Comparison of ENCODE assay signal across 27 cellular contexts in the genomic region with DNA sequence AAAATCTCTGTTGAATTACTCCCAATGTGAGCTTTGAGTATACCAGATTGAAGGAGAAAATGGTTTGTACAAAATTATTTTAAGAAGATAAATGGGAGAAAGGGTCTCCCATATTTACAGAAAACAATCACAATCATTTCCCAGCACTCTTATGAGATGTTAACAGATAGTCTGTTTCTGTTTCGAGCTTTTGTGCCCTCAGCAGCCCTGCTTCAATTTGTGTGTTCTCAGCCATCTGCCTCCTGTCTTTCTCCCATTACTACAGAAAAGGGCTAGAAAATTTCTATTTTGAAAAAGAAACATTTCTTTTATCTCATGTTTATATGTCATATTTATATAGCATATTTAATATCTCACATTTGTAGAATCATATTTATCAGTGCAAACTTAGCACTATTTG.
DNase-seq lines count a peak whose midpoint lies in the region; ATAC-seq, FAIRE-seq and TF ChIP-seq lines count a peak whose summit lies in the region.
"Had no signal": no experiment of that assay in that cellular context is flagged by ENCODE, and none has a peak within 500 bp of the region (broad histone marks: within the 10 kb centered on the region; RNA-seq: fewer than 3 reads in every experiment).

No MANE protein-coding gene starts in this region.

- no peak for DNase-seq in activated T-cell treated with anti-CD3 and anti-CD28 coated beads, Interleukin-2, amount 50 U/mL, for 72 hours
- DNase-seq in activated T-cell treated with anti-CD3 and anti-CD28 coated beads for 4 hours (no peak), pancreas (no peak), NCI-H2107 treated with DMSO at 0.1 percent for 48 hours (lab: John Stamatoyannopoulos, UW; ENCODE audit: unreplicated experiment) (no peak), osteoblast (ENCODE audit: insufficient read length, low spot score, missing footprints) (no peak), NCI-H187 treated with DMSO at 0.1 percent for 48 hours (lab: John Stamatoyannopoulos, UW) (no peak)
- DNase-seq: activated CD4-positive, alpha-beta T cell treated with anti-CD3 and anti-CD28 coated beads, Interleukin-2, amount 50 U/mL, for 1 hour; activated naive CD4-positive, alpha-beta T cell treated with Interleukin-2 at 50 U/mL for 16 hours; AML-193; CD4-positive, alpha-beta T cell; dorsolateral prefrontal cortex; hypothalamus; natural killer cell; NCI-H1417 treated with DMSO at 0.1 percent for 48 hours; NCI-H2081 treated with DMSO at 0.1 percent for 48 hours; nucleus accumbens; Peyer's patch; psoas muscle; SHP77; sigmoid colon; stimulated activated CD4-positive, alpha-beta T cell treated with anti-CD3 and anti-CD28 coated beads, Interleukin-12 subunit alpha, Interleukin-12 subunit beta, amount 100 ng/mL, for 4 hours; stimulated activated CD4-positive, alpha-beta T cell treated with anti-CD3 and anti-CD28 coated beads, Interleukin-4, amount 100 ng/mL, for 1 hour; tibial artery had no signal

- H3K4me3 ChIP-seq in pancreas (no peak overlapping the region), osteoblast (ENCODE audit: insufficient read depth, low read length) (no peak overlapping the region)
- H3K4me3 ChIP-seq: dorsolateral prefrontal cortex, Peyer's patch, psoas muscle, sigmoid colon, tibial artery had no signal

- TF ChIP-seq CTCF in pancreas (IDR thresholded peaks at IDR 0.05) (no peak), osteoblast (IDR thresholded peaks at IDR 0.05; ENCODE audit: extremely low read depth, low read depth, low read length) (no peak)

- intact Hi-C loops in pancreas (cut with DNase I), result no loop called here

- H3K9me3 ChIP-seq in pancreas (no peaks in the 10 kb centered on the region), osteoblast (ENCODE audit: low read depth, low read length) (no peaks in the 10 kb centered on the region)
- H3K9me3 ChIP-seq: Peyer's patch, psoas muscle, sigmoid colon, tibial artery had no signal

- H3K27me3 ChIP-seq in pancreas (no peaks in the 10 kb centered on the region), osteoblast (ENCODE audit: insufficient read depth, low read length) (no peaks in the 10 kb centered on the region)
- H3K27me3 ChIP-seq: dorsolateral prefrontal cortex, Peyer's patch, sigmoid colon, tibial artery had no signal

- no peaks in the 10 kb centered on the region for H4K20me1 ChIP-seq in osteoblast (ENCODE audit: insufficient read depth, low read length)

- H2AFZ ChIP-seq in osteoblast (ENCODE audit: low read length), result no peak overlapping the region

- H3K79me2 ChIP-seq in osteoblast (ENCODE audit: insufficient read depth, low read length), result no peaks in the 10 kb centered on the region

- WGBS in pancreas, 2 donors, result 81 to 85% methylated on average over 1 of the region's 1 CpG

- peaks cover 41% of the 10 kb centered on the region for H3K4me1 Mint-ChIP-seq in activated T-cell treated with anti-CD3 and anti-CD28 coated beads, Interleukin-2, amount 50 U/mL, for 72 hours (ENCODE audit: low read depth)
- H3K4me1 Mint-ChIP-seq: natural killer cell had no signal

- peaks cover 0 to 17% (median 11%) of the 10 kb centered on the region in 3 donors for H3K4me1 ChIP-seq in pancreas
- no peaks in the 10 kb centered on the region for H3K4me1 ChIP-seq in osteoblast (ENCODE audit: insufficient read depth, low read length)
- H3K4me1 ChIP-seq: Peyer's patch, sigmoid colon had no signal

- H3K9me3 Mint-ChIP-seq in activated T-cell treated with anti-CD3 and anti-CD28 coated beads, Interleukin-2, amount 50 U/mL, for 72 hours, result peaks cover 13 to 16% of the 10 kb centered on the region in 2 donors

- peaks cover 4 to 15% of the 10 kb centered on the region in 2 donors for H3K36me3 Mint-ChIP-seq in activated T-cell treated with anti-CD3 and anti-CD28 coated beads, Interleukin-2, amount 50 U/mL, for 72 hours (ENCODE audit: insufficient read depth in 2 of 2)
- H3K36me3 Mint-ChIP-seq: natural killer cell had no signal

- FAIRE-seq in pancreas (lab: Jason Lieb, UNC), result peak; percentile 45
- FAIRE-seq: frontal cortex, H1 had no signal

- no peaks in the 10 kb centered on the region for H3K27me3 Mint-ChIP-seq in activated T-cell treated with anti-CD3 and anti-CD28 coated beads, Interleukin-2, amount 50 U/mL, for 72 hours (ENCODE audit: low read depth)
- H3K27me3 Mint-ChIP-seq: CD4-positive, alpha-beta T cell had no signal

- no peak for ATAC-seq in activated T-cell treated with anti-CD3 and anti-CD28 coated beads, Interleukin-2, amount 50 U/mL, for 72 hours (replicated peaks in 1 of 2)
- ATAC-seq in GM19455 (IDR thresholded peaks at IDR 0.05; ENCODE audit: unreplicated experiment) (peak; percentile 38), HG03354 (IDR thresholded peaks at IDR 0.05; ENCODE audit: poor library complexity, severe bottlenecking, unreplicated experiment) (peak; percentile 26), pancreas (peak in 1 of 4 donors; percentile 11)
- ATAC-seq: natural killer cell, psoas muscle had no signal

- H3K27ac ChIP-seq in pancreas, result peak overlapping the region in 1 of 4 donors; percentile 13
- H3K27ac ChIP-seq in osteoblast (ENCODE audit: low read depth, low read length), result no peak overlapping the region
- H3K27ac ChIP-seq: dorsolateral prefrontal cortex, Peyer's patch, psoas muscle, sigmoid colon, tibial artery had no signal

- no peak overlapping the region for H3K27ac Mint-ChIP-seq in activated T-cell treated with anti-CD3 and anti-CD28 coated beads, Interleukin-2, amount 50 U/mL, for 72 hours
- H3K27ac Mint-ChIP-seq: CD4-positive, alpha-beta T cell; natural killer cell had no signal

- H3K36me3 ChIP-seq in pancreas (no peaks in the 10 kb centered on the region), osteoblast (ENCODE audit: insufficient read depth, low read length) (no peaks in the 10 kb centered on the region)
- H3K36me3 ChIP-seq: Peyer's patch, sigmoid colon, tibial artery had no signal

- no peak overlapping the region for H3K4me2 ChIP-seq in osteoblast (ENCODE audit: insufficient read depth, low read length)

- peak overlapping the region; percentile 27 to 58 for H3K4me3 Mint-ChIP-seq in activated T-cell treated with anti-CD3 and anti-CD28 coated beads, Interleukin-2, amount 50 U/mL, for 72 hours
- H3K4me3 Mint-ChIP-seq: CD4-positive, alpha-beta T cell; natural killer cell had no signal

Comparison
In these comparisons a context has a peak if more than half of its experiments do, and no peak if none do; other contexts are left out.
1. ATAC-seq: peak in GM19455 (single experiment) and HG03354 (single experiment); none in activated T-cell treated with anti-CD3 and anti-CD28 coated beads, Interleukin-2, amount 50 U/mL, for 72 hours (0 of 2).